In genomic region chr16:29169295-29169994, GRCh38 we compare ENCODE assay signal across 8 cellular contexts.
DNase-seq lines count a peak whose midpoint lies in the region; ATAC-seq, FAIRE-seq and TF ChIP-seq lines count a peak whose summit lies in the region.
"Not testable (repeated sequence)": the region's sequence is repeated elsewhere in the genome, so short reads cannot be mapped to it uniquely, and the experiment has no call there.

No MANE protein-coding gene starts in this region.

- peaks cover 15% of the 10 kb centered on the region for H3K4me1 ChIP-seq in SJCRH30
- not testable (repeated sequence) for H3K4me1 ChIP-seq in osteoblast (ENCODE audit: insufficient read depth, low read length); upper lobe of right lung

- H3K36me3 ChIP-seq in BJ (ENCODE audit: control insufficient read depth, insufficient read depth, low read length); SJCRH30; bronchial epithelial cell (ENCODE audit: control insufficient read depth, insufficient read depth, low read length); osteoblast (ENCODE audit: insufficient read depth, low read length); upper lobe of right lung: not testable (repeated sequence)

- not testable (repeated sequence) for H3K79me2 ChIP-seq in osteoblast (ENCODE audit: insufficient read depth, low read length)

- DNase-seq in BJ (ENCODE audit: low read depth); HTR-8/SVneo (ENCODE audit: insufficient read length, low spot score); bronchial epithelial cell (ENCODE audit: low read depth); Right ventricle myocardium inferior (ENCODE audit: missing footprints); left lobe of liver (ENCODE audit: low spot score); upper lobe of right lung: not testable (repeated sequence)
- DNase-seq in SJCRH30 (peak; percentile 35 to 38), osteoblast (ENCODE audit: insufficient read length, low spot score, missing footprints) (peak; percentile 44)

- peak overlapping the region; percentile 45 for H3K27ac ChIP-seq in SJCRH30
- not testable (repeated sequence) for H3K27ac ChIP-seq in osteoblast (ENCODE audit: low read depth, low read length)
- H3K27ac ChIP-seq in upper lobe of right lung, result peak overlapping the region; percentile 55

- H3K4me3 ChIP-seq in BJ (ENCODE audit: low read depth, low read length); SJCRH30; bronchial epithelial cell (ENCODE audit: low read depth, low read length); osteoblast (ENCODE audit: insufficient read depth, low read length); upper lobe of right lung: not testable (repeated sequence)

- CTCF ChIA-PET in BJ (lab: Yijun Ruan, JAX), result interaction anchor here (2.2 kb wide), 1 partner anchor 10 kb away, joined by 4 read pairs; no protein-coding TSS in a partner anchor

- H3K27me3 ChIP-seq in BJ (ENCODE audit: control insufficient read depth, insufficient read depth, low read length); SJCRH30; bronchial epithelial cell (ENCODE audit: control insufficient read depth, insufficient read depth, low read length); osteoblast (ENCODE audit: insufficient read depth, low read length); upper lobe of right lung: not testable (repeated sequence)

- not testable (repeated sequence) for H4K20me1 ChIP-seq in osteoblast (ENCODE audit: insufficient read depth, low read length)

- FAIRE-seq in HTR-8/SVneo (lab: Jason Lieb, UNC) (peak; percentile 72), bronchial epithelial cell (lab: Jason Lieb, UNC) (peak; percentile 62)

- not testable (repeated sequence) for H2AFZ ChIP-seq in osteoblast (ENCODE audit: low read length)

- intact Hi-C loops in Right ventricle myocardium inferior (cut with DNase I); upper lobe of right lung (cut with DNase I): not testable (repeated sequence)

- not testable (repeated sequence) for H3K9me3 ChIP-seq in SJCRH30 (replicated peaks); osteoblast (ENCODE audit: low read depth, low read length); upper lobe of right lung

- H3K4me2 ChIP-seq in osteoblast (ENCODE audit: insufficient read depth, low read length), result not testable (repeated sequence)

- TF ChIP-seq CTCF in BJ (IDR thresholded peaks at IDR 0.05; ENCODE audit: insufficient read depth, low read depth, low read length), result 0 out of 2 replicates have a peak, but pooled peaks have one; percentile 3
- not testable (repeated sequence) for TF ChIP-seq CTCF in bronchial epithelial cell (IDR thresholded peaks at IDR 0.05; ENCODE audit: insufficient read depth, low read length, severe bottlenecking); osteoblast (IDR thresholded peaks at IDR 0.05; ENCODE audit: extremely low read depth, low read depth, low read length); upper lobe of right lung (IDR thresholded peaks at IDR 0.05)

- POLR2A ChIA-PET in BJ (lab: Charles Lee), result not testable (repeated sequence)

- peak; percentile 73 for ATAC-seq in Right ventricle myocardium inferior
- peak; percentile 5 for ATAC-seq in left lobe of liver
- peak; percentile 47 for ATAC-seq in upper lobe of right lung

Comparison
In these comparisons a context has a peak if more than half of its experiments do, and no peak if none do; other contexts are left out.
1. ATAC-seq: peak in every context shown above with its lines; median percentile 73 in Right ventricle myocardium inferior; 47 in upper lobe of right lung; 5 in left lobe of liver.